Comparison of ENCODE assay signal across 21 cellular contexts in genomic region chr6:77425216-77425615, GRCh38. TPM values are rescaled to one million over a fixed set of nuclear protein-coding genes. Genes with fewer than 3 reads are reported as not detected.
"Had no signal": no experiment of that assay in that cellular context is flagged by ENCODE, and none has a peak within 500 bp of the region (broad histone marks: within the 10 kb centered on the region; RNA-seq: fewer than 3 reads in every experiment).

No MANE protein-coding gene starts in this region.

- H3K9me3 ChIP-seq: prostate gland, sigmoid colon, thyroid gland, upper lobe of left lung, uterus had no signal

- ATAC-seq: esophagus mucosa; foreskin keratinocyte; left colon; naive thymus-derived CD4-positive, alpha-beta T cell had no signal

- H3K27ac ChIP-seq: foreskin keratinocyte, parathyroid adenoma, prostate gland, sigmoid colon, skin epidermis, thyroid gland, upper lobe of left lung, uterus had no signal

- DNase-seq: effector memory CD4-positive, alpha-beta T cell; foreskin keratinocyte; immature natural killer cell; left colon; naive thymus-derived CD4-positive, alpha-beta T cell; nephron progenitor cell; retina; sigmoid colon; stimulated activated CD4-positive, alpha-beta T cell treated with anti-CD3 and anti-CD28 coated beads, Interleukin-12 subunit alpha, Interleukin-12 subunit beta, amount 100 ng/mL, for 4 hours; stimulated activated CD4-positive, alpha-beta T cell treated with anti-CD3 and anti-CD28 coated beads, Interleukin-2, amount 100 ng/mL, for 48 hours; stimulated activated naive CD4-positive, alpha-beta T cell treated with Interleukin-2 at 50 U/mL for 16 hours; thyroid gland; upper lobe of left lung; uterus had no signal

- H3K36me3 ChIP-seq: prostate gland, sigmoid colon, thyroid gland, upper lobe of left lung, uterus had no signal

- H3K4me3 ChIP-seq: prostate gland, sigmoid colon, skin epidermis, thyroid gland, upper lobe of left lung, uterus had no signal

- H3K27me3 ChIP-seq: foreskin keratinocyte, sigmoid colon, thyroid gland, upper lobe of left lung, uterus had no signal

- H3K4me1 ChIP-seq: foreskin keratinocyte, parathyroid adenoma, prostate gland, sigmoid colon, thyroid gland, upper lobe of left lung, uterus had no signal

RNA-seq across cellular contexts. Expression of gene HTR1B, which starts 38.1 kb away (rescaled TPM):
- total RNA-seq: mononuclear cell; naive thymus-derived CD4-positive, alpha-beta T cell; omental fat pad had no signal
- polyA plus RNA-seq: immature natural killer cell; liver; naive thymus-derived CD4-positive, alpha-beta T cell had no signal
